ENCODE assay signal across 32 cellular contexts in the genomic region with DNA sequence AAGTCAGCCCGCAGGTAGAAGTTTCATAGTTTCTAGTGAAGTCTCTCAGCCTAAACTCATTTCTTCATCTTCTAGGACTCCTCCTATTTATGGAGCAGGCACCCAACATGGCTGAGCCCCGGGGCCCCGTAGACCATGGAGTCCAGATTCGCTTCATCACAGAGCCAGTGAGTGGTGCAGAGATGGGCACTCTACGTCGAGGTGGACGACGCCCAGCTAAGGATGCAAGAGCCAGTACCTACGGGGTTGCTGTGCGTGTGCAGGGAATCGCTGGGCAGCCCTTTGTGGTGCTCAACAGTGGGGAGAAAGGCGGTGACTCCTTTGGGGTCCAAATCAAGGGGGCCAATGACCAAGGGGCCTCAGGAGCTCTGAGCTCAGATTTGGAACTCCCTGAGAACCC. TPM values are rescaled to one million over a fixed set of nuclear protein-coding genes. Genes with fewer than 3 reads are reported as not detected.
"Had no signal": no experiment of that assay in that cellular context is flagged by ENCODE, and none has a peak within 500 bp of the region (broad histone marks: within the 10 kb centered on the region; RNA-seq: fewer than 3 reads in every experiment).

No MANE protein-coding gene starts in this region.

- H3K27me3 ChIP-seq: right atrium auricular region, right lobe of liver, tibial nerve, upper lobe of left lung had no signal

- DNase-seq: heart left ventricle; hypothalamus; immature natural killer cell; kidney; left colon; left lung; lower lobe of right lung; mammary epithelial cell; mesendoderm; midbrain; mucosa of descending colon; naive thymus-derived CD8-positive, alpha-beta T cell; occipital lobe; right lobe of liver; stimulated activated CD4-positive, alpha-beta T cell treated with anti-CD3 and anti-CD28 coated beads, Interleukin-1b, Interleukin-23, amount 100 ng/mL, for 48 hours; stimulated activated CD4-positive, alpha-beta T cell treated with anti-CD3 and anti-CD28 coated beads, Interleukin-2, amount 100 ng/mL, for 48 hours; stimulated activated CD4-positive, alpha-beta T cell treated with anti-CD3 and anti-CD28 coated beads, Interleukin-4, amount 100 ng/mL, for 4 hours; stimulated activated CD8-positive, alpha-beta memory T cell treated with anti-CD3 and anti-CD28 coated beads, Interleukin-4, amount 100 ng/mL, for 48 hours; stimulated activated naive CD4-positive, alpha-beta T cell treated with Interleukin-2 at 50 U/mL for 16 hours; stimulated activated naive CD8-positive, alpha-beta T cell treated with anti-CD3 and anti-CD28 coated beads, Interleukin-15, amount 100 ng/mL, for 72 hours; substantia nigra; upper lobe of left lung had no signal

- H3K9me3 Mint-ChIP-seq: immature natural killer cell; naive thymus-derived CD8-positive, alpha-beta T cell; nephron; neural crest cell; stimulated activated memory B cell treated with anti-CD40 and anti-IgM and Interleukin-4, amounts not matched to agents 10 μg/mL and 1 μg/mL and 100 μg/mL, for 72 hours; stimulated activated naive CD8-positive, alpha-beta T cell treated with anti-CD3 and anti-CD28 coated beads, Interleukin-15, amount 100 ng/mL, for 72 hours had no signal

- H3K4me3 ChIP-seq: heart left ventricle, left lung, lower lobe of right lung, mucosa of descending colon, right atrium auricular region, right lobe of liver, smooth muscle cell, tibial nerve, upper lobe of left lung had no signal

- H3K36me3 ChIP-seq: heart left ventricle, lower lobe of right lung, neutrophil, right atrium auricular region had no signal

- H3K4me1 ChIP-seq: heart left ventricle, right atrium auricular region, tibial nerve had no signal

- H3K27ac ChIP-seq: heart left ventricle, neutrophil, parathyroid adenoma, right atrium auricular region, right lobe of liver, tibial nerve had no signal

- H3K27me3 Mint-ChIP-seq: naive thymus-derived CD8-positive, alpha-beta T cell; stimulated activated memory B cell treated with anti-CD40 and anti-IgM and Interleukin-4, amounts not matched to agents 10 μg/mL and 1 μg/mL and 100 μg/mL, for 72 hours; stimulated activated naive CD8-positive, alpha-beta T cell treated with anti-CD3 and anti-CD28 coated beads, Interleukin-15, amount 100 ng/mL, for 72 hours had no signal

- ATAC-seq: heart left ventricle; left colon; left lung; lower lobe of right lung; mucosa of descending colon; naive thymus-derived CD8-positive, alpha-beta T cell; right lobe of liver; stimulated activated memory B cell treated with anti-CD40 and anti-IgM and Interleukin-4, amounts not matched to agents 10 μg/mL and 1 μg/mL and 100 μg/mL, for 72 hours; stimulated activated naive CD8-positive, alpha-beta T cell treated with anti-CD3 and anti-CD28 coated beads, Interleukin-15, amount 100 ng/mL, for 72 hours had no signal

- H3K4me3 Mint-ChIP-seq: immature natural killer cell; naive thymus-derived CD8-positive, alpha-beta T cell; nephron; neural crest cell; stimulated activated memory B cell treated with anti-CD40 and anti-IgM and Interleukin-4, amounts not matched to agents 10 μg/mL and 1 μg/mL and 100 μg/mL, for 72 hours; stimulated activated naive CD8-positive, alpha-beta T cell treated with anti-CD3 and anti-CD28 coated beads, Interleukin-15, amount 100 ng/mL, for 72 hours had no signal

- H3K9me3 ChIP-seq: heart left ventricle, left lung, lower lobe of right lung, mucosa of descending colon, neutrophil, right atrium auricular region, right lobe of liver, tibial nerve, upper lobe of left lung had no signal

- H3K36me3 Mint-ChIP-seq: immature natural killer cell; stimulated activated memory B cell treated with anti-CD40 and anti-IgM and Interleukin-4, amounts not matched to agents 10 μg/mL and 1 μg/mL and 100 μg/mL, for 72 hours had no signal

- H3K27ac Mint-ChIP-seq: immature natural killer cell; naive thymus-derived CD8-positive, alpha-beta T cell; stimulated activated memory B cell treated with anti-CD40 and anti-IgM and Interleukin-4, amounts not matched to agents 10 μg/mL and 1 μg/mL and 100 μg/mL, for 72 hours had no signal

- FAIRE-seq: islet of Langerhans, kidney had no signal

RNA-seq across cellular contexts. Expression of a gene that starts 7.2 kb away (rescaled TPM):
- total RNA-seq: myocyte had no signal
